21 cellular contexts compared by ENCODE assay signal in the genomic region with DNA sequence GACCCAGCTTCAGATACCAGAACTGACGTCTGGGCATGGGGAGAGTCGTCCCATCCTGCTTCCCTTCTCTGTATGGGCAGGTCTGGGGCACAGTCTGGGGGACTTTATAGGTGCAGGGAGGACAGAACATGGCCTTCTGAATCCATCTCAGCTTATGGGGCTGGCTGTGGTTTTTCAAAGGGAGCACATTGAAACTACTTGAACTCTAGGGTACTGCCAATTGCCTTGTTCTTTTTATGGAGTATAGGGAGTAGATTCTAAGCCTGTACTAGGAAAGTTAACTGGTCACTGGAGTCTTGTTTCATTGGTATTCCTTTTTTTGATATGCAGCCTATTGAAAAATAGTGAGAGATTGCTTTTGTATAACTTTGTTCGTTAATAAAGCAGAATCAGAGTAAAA.
A peak's percentile ranks its signal among the peaks of the same experiment; 100 is the strongest.
DNase-seq lines count a peak whose midpoint lies in the region; TF ChIP-seq lines count a peak whose summit lies in the region.
"Had no signal": no experiment of that assay in that cellular context is flagged by ENCODE, and none has a peak within 500 bp of the region (broad histone marks: within the 10 kb centered on the region; RNA-seq: fewer than 3 reads in every experiment).

No MANE protein-coding gene starts in this region.

- H3K4me1 ChIP-seq in SJCRH30 = peaks cover 48% of the 10 kb centered on the region
- H3K4me1 ChIP-seq in endodermal cell (ENCODE audit: control insufficient read depth, insufficient read depth, low read length) = no peaks in the 10 kb centered on the region
- peaks cover 13% of the 10 kb centered on the region for H3K4me1 ChIP-seq in suprapubic skin
- H3K4me1 ChIP-seq: testis had no signal

- H3K27me3 ChIP-seq in SJCRH30 = no peaks in the 10 kb centered on the region
- H3K27me3 ChIP-seq in endodermal cell (ENCODE audit: control insufficient read depth, insufficient read depth, low read length, poor library complexity, severe bottlenecking) = no peaks in the 10 kb centered on the region
- no peaks in the 10 kb centered on the region for H3K27me3 ChIP-seq in suprapubic skin
- H3K27me3 ChIP-seq: cardiac muscle cell, neutrophil, testis had no signal

- peaks cover 52% of the 10 kb centered on the region for H3K36me3 Mint-ChIP-seq in endodermal cell (ENCODE audit: low read depth)
- H3K36me3 Mint-ChIP-seq: CD4-positive, CD25-positive, alpha-beta regulatory T cell had no signal

- no peak for TF ChIP-seq POLR2A in suprapubic skin (IDR thresholded peaks at IDR 0.05)

- no peak for TF ChIP-seq CTCF in endodermal cell (conservative IDR thresholded peaks at IDR 0.05)
- TF ChIP-seq CTCF in suprapubic skin (IDR thresholded peaks at IDR 0.05) = no peak

- no peak overlapping the region for H3K4me3 Mint-ChIP-seq in endodermal cell
- H3K4me3 Mint-ChIP-seq: activated CD4-positive, alpha-beta T cell treated with anti-CD3 and anti-CD28 coated beads, Interleukin-2, amount 10 ng/mL, durations not matched to agents 7 days and 5 days; activated naive CD8-positive, alpha-beta T cell treated with anti-CD3 and anti-CD28 coated beads, Interleukin-2, amount 50 U/mL, for 24 hours; CD4-positive, CD25-positive, alpha-beta regulatory T cell; T-helper 1 cell treated with Interleukin-12 subunit alpha and Interleukin-12 subunit beta and Interleukin-4 antibody, amounts not matched to agents 30 μg/mL and 1 μg/mL, for 36 hours had no signal

- H3K9me3 Mint-ChIP-seq in endodermal cell = no peaks in the 10 kb centered on the region
- H3K9me3 Mint-ChIP-seq: activated CD4-positive, alpha-beta T cell treated with anti-CD3 and anti-CD28 coated beads, Interleukin-2, amount 10 ng/mL, durations not matched to agents 7 days and 5 days; T-helper 1 cell treated with Interleukin-12 subunit alpha and Interleukin-12 subunit beta and Interleukin-4 antibody, amounts not matched to agents 30 μg/mL and 1 μg/mL, for 36 hours had no signal

- H3K4me1 Mint-ChIP-seq in endodermal cell = peaks cover 34% of the 10 kb centered on the region
- H3K4me1 Mint-ChIP-seq: activated CD4-positive, alpha-beta T cell treated with anti-CD3 and anti-CD28 coated beads, Interleukin-2, amount 10 ng/mL, durations not matched to agents 7 days and 5 days; activated naive CD8-positive, alpha-beta T cell treated with anti-CD3 and anti-CD28 coated beads, Interleukin-2, amount 50 U/mL, for 24 hours; CD4-positive, CD25-positive, alpha-beta regulatory T cell had no signal

- H3K4me3 ChIP-seq in SJCRH30 = no peak overlapping the region
- H3K4me3 ChIP-seq in endodermal cell (ENCODE audit: low read length) = no peak overlapping the region
- no peak overlapping the region for H3K4me3 ChIP-seq in suprapubic skin
- H3K4me3 ChIP-seq: cardiac muscle cell, testis had no signal

- WGBS in endodermal cell (ENCODE audit: insufficient coverage in 1 of 2, insufficient read length in 1 of 2), 2 experiments = 96 to 100% methylated on average over 1 to 3 of the region's 3 CpGs
- WGBS in suprapubic skin = 65% methylated on average over 3 of the region's 3 CpGs

- peak overlapping the region; percentile 70 for H3K27ac Mint-ChIP-seq in endodermal cell
- H3K27ac Mint-ChIP-seq: activated CD4-positive, alpha-beta T cell treated with anti-CD3 and anti-CD28 coated beads, Interleukin-2, amount 10 ng/mL, durations not matched to agents 7 days and 5 days; activated naive CD8-positive, alpha-beta T cell treated with anti-CD3 and anti-CD28 coated beads, Interleukin-2, amount 50 U/mL, for 24 hours; CD4-positive, CD25-positive, alpha-beta regulatory T cell; T-helper 1 cell treated with Interleukin-12 subunit alpha and Interleukin-12 subunit beta and Interleukin-4 antibody, amounts not matched to agents 30 μg/mL and 1 μg/mL, for 36 hours had no signal

- no peak overlapping the region for H3K9ac ChIP-seq in endodermal cell (ENCODE audit: extremely low read depth, low read length, poor library complexity, severe bottlenecking)

- H3K36me3 ChIP-seq in SJCRH30 (peaks cover 18% of the 10 kb centered on the region), endodermal cell (ENCODE audit: control insufficient read depth, insufficient read depth, low read length) (peaks cover 84% of the 10 kb centered on the region), suprapubic skin (peaks cover 30% of the 10 kb centered on the region)
- H3K36me3 ChIP-seq: neutrophil had no signal

- no peaks in the 10 kb centered on the region for H3K9me3 ChIP-seq in SJCRH30 (replicated peaks)
- no peaks in the 10 kb centered on the region for H3K9me3 ChIP-seq in endodermal cell (ENCODE audit: control insufficient read depth, low read length)
- H3K9me3 ChIP-seq in suprapubic skin = no peaks in the 10 kb centered on the region
- H3K9me3 ChIP-seq: neutrophil, testis had no signal

- H3K27ac ChIP-seq in SJCRH30 (peak overlapping the region; percentile 23; the same call in 1 of the 2 replicates), endodermal cell (ENCODE audit: low read depth, low read length) (no peak overlapping the region), suprapubic skin (peak overlapping the region; percentile 49)
- H3K27ac ChIP-seq: cardiac muscle cell, neutrophil had no signal

- peak in 1 of 2 experiments; percentile 27 for DNase-seq in SJCRH30
- no peak for DNase-seq in endodermal cell
- DNase-seq in myocyte (ENCODE audit: low read depth) = peak; percentile 31
- DNase-seq in suprapubic skin (ENCODE audit: low spot score in 2 of 2) = no peak
- no peak for DNase-seq in activated CD8-positive, alpha-beta memory T cell treated with anti-CD3 and anti-CD28 coated beads, Interleukin-2, amount 50 U/mL, for 48 hours
- no peak for DNase-seq in NCI-H2107 (lab: John Stamatoyannopoulos, UW)
- no peak for DNase-seq in NCI-H226
- DNase-seq in NCI-H146 (lab: John Stamatoyannopoulos, UW) = no peak
- DNase-seq: activated CD4-positive, alpha-beta T cell treated with anti-CD3 and anti-CD28 coated beads, Interleukin-2, amount 10 ng/mL, durations not matched to agents 7 days and 5 days; activated CD8-positive, alpha-beta memory T cell treated with anti-CD3 and anti-CD28 coated beads, Interleukin-2, amount 50 U/mL, for 4 hours; activated naive CD8-positive, alpha-beta T cell treated with anti-CD3 and anti-CD28 coated beads, Interleukin-2, amount 50 U/mL, for 24 hours; CD4-positive, CD25-positive, alpha-beta regulatory T cell; DMS 273 treated with DMSO at 0.1 percent for 48 hours; GDM1; glutamatergic neuron; NCI-H2171 treated with DMSO at 0.1 percent for 48 hours; NCI-H69 had no signal

- no peak for TF ChIP-seq EP300 in suprapubic skin (IDR thresholded peaks at IDR 0.05)

- no peaks in the 10 kb centered on the region for H3K27me3 Mint-ChIP-seq in endodermal cell (ENCODE audit: insufficient read depth)
- H3K27me3 Mint-ChIP-seq: activated CD4-positive, alpha-beta T cell treated with anti-CD3 and anti-CD28 coated beads, Interleukin-2, amount 10 ng/mL, durations not matched to agents 7 days and 5 days; activated naive CD8-positive, alpha-beta T cell treated with anti-CD3 and anti-CD28 coated beads, Interleukin-2, amount 50 U/mL, for 24 hours had no signal
